Comparison of ENCODE assay signal across 22 cellular contexts in the genomic region with DNA sequence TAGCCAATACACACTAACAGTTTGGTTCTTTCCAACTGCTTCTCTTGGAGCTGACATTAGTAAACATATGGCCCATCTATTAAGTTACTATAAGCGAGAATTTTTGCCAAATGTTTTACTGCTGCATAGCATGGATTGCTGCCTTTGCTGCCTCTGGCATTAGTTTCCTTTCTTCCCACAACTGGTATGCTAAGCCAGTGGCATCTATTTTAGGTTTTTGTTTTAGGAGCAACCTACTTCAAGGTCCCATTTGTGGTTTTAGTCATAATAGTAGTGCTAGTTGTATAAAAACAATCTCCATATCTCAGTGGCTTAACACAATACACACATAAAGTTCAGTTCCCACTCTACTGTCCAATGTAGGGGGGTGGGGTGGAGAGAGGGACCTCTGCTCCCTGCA. TPM values are rescaled to one million over a fixed set of nuclear protein-coding genes. Genes with fewer than 3 reads are reported as not detected.
DNase-seq lines count a peak whose midpoint lies in the region; ATAC-seq and TF ChIP-seq lines count a peak whose summit lies in the region.
"Had no signal": no experiment of that assay in that cellular context is flagged by ENCODE, and none has a peak within 500 bp of the region (broad histone marks: within the 10 kb centered on the region; RNA-seq: fewer than 3 reads in every experiment).

No MANE protein-coding gene starts in this region.

- H3K4me3 ChIP-seq in thyroid gland (replicated peaks in 1 of 3) (no peak overlapping the region), WERI-Rb-1 (ENCODE audit: low read depth, low read length) (no peak overlapping the region)
- H3K4me3 ChIP-seq: BLaER1 treated with 17β-estradiol and CSF1 and Interleukin-3, amounts not matched to agents 10 nM and 100 nM; K562; SJSA1 had no signal

- no peaks in the 10 kb centered on the region for H3K4me1 Mint-ChIP-seq in T-cell

- H3K27ac Mint-ChIP-seq in T-cell = no peak overlapping the region
- H3K27ac Mint-ChIP-seq: CD4-positive, alpha-beta memory T cell had no signal

- peaks cover 5% of the 10 kb centered on the region in 2 donors for H3K27me3 Mint-ChIP-seq in T-cell

- TF ChIP-seq POLR2A in thyroid gland (IDR thresholded peaks at IDR 0.05) = no peak

- no peak overlapping the region for H3K4me3 Mint-ChIP-seq in T-cell
- H3K4me3 Mint-ChIP-seq: CD4-positive, alpha-beta memory T cell had no signal

- TF ChIP-seq CTCF in thyroid gland (IDR thresholded peaks at IDR 0.05) (no peak), WERI-Rb-1 (IDR thresholded peaks at IDR 0.05; ENCODE audit: low read depth, low read length) (no peak)

- H3K36me3 ChIP-seq in thyroid gland = no peaks in the 10 kb centered on the region
- H3K36me3 ChIP-seq in WERI-Rb-1 = no peaks in the 10 kb centered on the region
- H3K36me3 ChIP-seq: BLaER1 treated with 17β-estradiol and CSF1 and Interleukin-3, amounts not matched to agents 10 nM and 100 nM; SJSA1 had no signal

- WGBS in thyroid gland, 2 donors = 37 to 39% methylated on average over 1 of the region's 1 CpG

- CTCF ChIA-PET in T-cell (lab: Charles Lee) = no interaction called here

- DNase-seq in DMS 273 treated with DMSO at 0.1 percent for 48 hours (lab: John Stamatoyannopoulos, UW) = peak; percentile 25
- peak; percentile 33 for DNase-seq in NCI-H446 treated with DMSO at 0.1 percent for 48 hours (lab: John Stamatoyannopoulos, UW)
- DNase-seq in fibroblast of peridontal ligament (ENCODE audit: extremely low read depth) = peak; percentile 64
- peak; percentile 45 to 49 for DNase-seq in thyroid gland
- DNase-seq in T-cell = no peak
- DNase-seq in stimulated activated CD4-positive, alpha-beta T cell treated with anti-CD3 and anti-CD28 coated beads, Interleukin-2, amount 100 ng/mL, for 24 hours = no peak
- no peak for DNase-seq in WERI-Rb-1
- DNase-seq: CD4-positive, alpha-beta memory T cell; COR-L47; DMS79; GF-D8; MV-4-11; NCI-H1105; NCI-H146; NCI-H2029 treated with DMSO at 0.1 percent for 48 hours; NCI-H526 treated with DMSO at 0.1 percent for 48 hours; Right ventricle myocardium superior; RPMI8226 had no signal

- peak overlapping the region in 2 of 3 donors; percentile 50 to 75 for H3K27ac ChIP-seq in thyroid gland
- H3K27ac ChIP-seq in WERI-Rb-1 = no peak overlapping the region
- H3K27ac ChIP-seq: BLaER1 treated with 17β-estradiol and CSF1 and Interleukin-3, amounts not matched to agents 10 nM and 100 nM; SJSA1 had no signal

- no peaks in the 10 kb centered on the region for H3K9me3 Mint-ChIP-seq in T-cell

- H3K27me3 ChIP-seq in thyroid gland = no peaks in the 10 kb centered on the region
- no peaks in the 10 kb centered on the region for H3K27me3 ChIP-seq in WERI-Rb-1 (ENCODE audit: insufficient read depth, low read depth, severe bottlenecking)
- H3K27me3 ChIP-seq: BLaER1 treated with 17β-estradiol and CSF1 and Interleukin-3, amounts not matched to agents 10 nM and 100 nM; SJSA1 had no signal

- intact Hi-C loops in thyroid gland (cut with DNase I) = no loop called here

- no peaks in the 10 kb centered on the region for H3K36me3 Mint-ChIP-seq in T-cell
- H3K36me3 Mint-ChIP-seq: CD4-positive, alpha-beta memory T cell had no signal

- no peaks in the 10 kb centered on the region for H3K9me3 ChIP-seq in thyroid gland
- H3K9me3 ChIP-seq in WERI-Rb-1 (ENCODE audit: severe bottlenecking) = no peaks in the 10 kb centered on the region
- H3K9me3 ChIP-seq: BLaER1 treated with 17β-estradiol and CSF1 and Interleukin-3, amounts not matched to agents 10 nM and 100 nM; SJSA1 had no signal

- H3K4me1 ChIP-seq in thyroid gland = peaks cover 20 to 23% of the 10 kb centered on the region in 2 donors
- H3K4me1 ChIP-seq: SJSA1 had no signal

- POLR2A ChIA-PET in T-cell (lab: Charles Lee) = no interaction called here

- no peak for ATAC-seq in T-cell (replicated peaks in 1 of 4)
- ATAC-seq: HCT116, K562 had no signal

RNA-seq across cellular contexts. Expression of a gene that starts 25.9 kb away (rescaled TPM):
- total RNA-seq in thyroid gland (10 to 100 TPM; 20.6 to 40.6 (median 26.9) TPM), T-cell (1 to 10 TPM; 1.4 to 2.0 (median 1.8) TPM)

RNA-seq across cellular contexts. Expression of a gene that starts 30.5 kb away (rescaled TPM):
- total RNA-seq in thyroid gland (1 to 10 TPM; 3.8 to 6.2 (median 4.5) TPM), T-cell (10 to 100 TPM; 17.6 to 21.5 (median 20.1) TPM)

Comparison
In these comparisons a context has a peak if more than half of its experiments do, and no peak if none do; other contexts are left out.
1. DNase-seq: peak in DMS 273 treated with DMSO at 0.1 percent for 48 hours (single experiment), NCI-H446 treated with DMSO at 0.1 percent for 48 hours (single experiment), fibroblast of peridontal ligament (single experiment) and thyroid gland (2 of 2); none in T-cell (0 of 34), stimulated activated CD4-positive, alpha-beta T cell treated with anti-CD3 and anti-CD28 coated beads, Interleukin-2, amount 100 ng/mL, for 24 hours (0 of 2) and WERI-Rb-1 (single experiment).
2. RNA of a gene that starts 25.9 kb away (total RNA-seq): 20.6 to 40.6 TPM in thyroid gland; 1.4 to 2.0 TPM in T-cell; every median in the first group is over 4 times any median in the second.